ENCODE assay signal across 5 cellular contexts in the genomic region with DNA sequence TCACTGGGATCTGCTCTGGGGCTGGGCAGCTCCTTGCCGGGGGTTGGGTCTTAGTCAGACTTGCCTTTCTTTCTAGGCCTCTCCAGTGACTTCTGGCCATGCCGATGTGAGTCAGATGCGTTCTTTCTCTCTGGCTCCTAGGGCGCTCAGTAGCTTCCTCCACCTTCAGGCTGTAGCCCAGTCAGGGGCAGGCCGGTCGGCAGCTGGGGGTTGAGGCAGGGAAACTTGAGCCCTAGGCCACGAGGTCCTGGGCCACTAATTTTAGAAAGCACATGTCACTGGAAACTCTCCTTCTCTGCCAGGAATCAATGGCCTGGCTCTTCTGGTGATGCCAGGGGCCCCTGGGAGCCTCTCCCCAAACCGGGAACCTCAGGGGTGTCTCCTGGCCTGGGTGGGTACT.
DNase-seq lines count a peak whose midpoint lies in the region; ATAC-seq and TF ChIP-seq lines count a peak whose summit lies in the region.
"Not testable (repeated sequence)": the region's sequence is repeated elsewhere in the genome, so short reads cannot be mapped to it uniquely, and the experiment has no call there.

No MANE protein-coding gene starts in this region.

- H3K4me1 Mint-ChIP-seq in osteocyte (ENCODE audit: unreplicated experiment), result not testable (repeated sequence)

- not testable (repeated sequence) for H3K4me3 ChIP-seq in heart right ventricle

- H3K4me1 ChIP-seq in heart right ventricle, result not testable (repeated sequence)

- DNase-seq in Right ventricle myocardium superior (peak; percentile 43), heart right ventricle (peak in 1 of 2 donors; percentile 23), left ventricle myocardium superior (peak; percentile 55), osteocyte (ENCODE audit: extremely low spot score, unreplicated experiment) (peak; percentile 15), sciatic nerve (ENCODE audit: low spot score) (peak; percentile 19)

- H3K9me3 Mint-ChIP-seq in osteocyte (ENCODE audit: unreplicated experiment), result not testable (repeated sequence)

- H3K4me3 Mint-ChIP-seq in osteocyte (ENCODE audit: unreplicated experiment), result not testable (repeated sequence)

- not testable (repeated sequence) for H3K36me3 ChIP-seq in heart right ventricle

- not testable (repeated sequence) for H3K9me3 ChIP-seq in heart right ventricle

- not testable (repeated sequence) for TF ChIP-seq CTCF in heart right ventricle (IDR thresholded peaks at IDR 0.05); osteocyte (IDR thresholded peaks at IDR 0.05)

- not testable (repeated sequence) for H3K36me3 Mint-ChIP-seq in osteocyte (ENCODE audit: unreplicated experiment)

- H3K27ac ChIP-seq in heart right ventricle, result not testable (repeated sequence)

- ATAC-seq in Right ventricle myocardium superior (ENCODE audit: poor library complexity) (peak; percentile 27), heart right ventricle (peak; percentile 40 to 69 (median 52)), left ventricle myocardium superior (peak; percentile 67)
- not testable (repeated sequence) for ATAC-seq in sciatic nerve

- H3K27ac Mint-ChIP-seq in osteocyte (ENCODE audit: unreplicated experiment), result not testable (repeated sequence)

- not testable (repeated sequence) for H3K27me3 Mint-ChIP-seq in osteocyte (ENCODE audit: unreplicated experiment)

- not testable (repeated sequence) for H3K27me3 ChIP-seq in heart right ventricle

- 66 to 78% methylated on average over 4 to 5 of the region's 8 CpGs for WGBS in heart right ventricle, 2 donors

- intact Hi-C loops in Right ventricle myocardium superior (cut with DNase I); heart right ventricle (cut with DNase I); left ventricle myocardium superior (cut with micrococcal nuclease); sciatic nerve (cut with DNase I): not testable (repeated sequence)
